In genomic region chr1:220306339-220306738, GRCh38 we compare ENCODE assay signal across 30 cellular contexts.
"Had no signal": no experiment of that assay in that cellular context is flagged by ENCODE, and none has a peak within 500 bp of the region (broad histone marks: within the 10 kb centered on the region; RNA-seq: fewer than 3 reads in every experiment).

No MANE protein-coding gene starts in this region.

- H3K4me3 Mint-ChIP-seq: naive thymus-derived CD8-positive, alpha-beta T cell; natural killer cell treated with Interleukin-12 subunit alpha and Interleukin-12 subunit beta and Interleukin-15 and Interleukin-18, amount 100 ng/mL, for 72 hours; nephron progenitor cell; neural crest cell; stimulated activated memory B cell treated with anti-CD40 and anti-IgM and Interleukin-4, amounts not matched to agents 10 μg/mL and 1 μg/mL and 100 μg/mL, for 72 hours; stimulated activated naive CD8-positive, alpha-beta T cell treated with anti-CD3 and anti-CD28 coated beads, Interleukin-15, Interleukin-2, amounts not matched to agents 100 ng/mL and 50 ng/mL, for 24 hours had no signal

- H3K27me3 ChIP-seq: right lobe of liver, sigmoid colon, spleen, stomach, thyroid gland, tibial nerve, upper lobe of left lung, vagina had no signal

- H3K9ac ChIP-seq: parathyroid adenoma had no signal

- H3K4me1 Mint-ChIP-seq: naive thymus-derived CD8-positive, alpha-beta T cell; nephron progenitor cell; stimulated activated memory B cell treated with anti-CD40 and anti-IgM and Interleukin-4, amounts not matched to agents 10 μg/mL and 1 μg/mL and 100 μg/mL, for 72 hours had no signal

- ATAC-seq: naive thymus-derived CD8-positive, alpha-beta T cell; natural killer cell treated with Interleukin-12 subunit alpha and Interleukin-12 subunit beta and Interleukin-15 and Interleukin-18, amount 100 ng/mL, for 72 hours; psoas muscle; right cardiac atrium; right lobe of liver; stimulated activated memory B cell treated with anti-CD40 and anti-IgM and Interleukin-4, amounts not matched to agents 10 μg/mL and 1 μg/mL and 100 μg/mL, for 72 hours had no signal

- H3K4me1 ChIP-seq: parathyroid adenoma, psoas muscle, right lobe of liver, sigmoid colon, spleen, stomach, upper lobe of left lung, vagina had no signal

- H3K79me2 ChIP-seq: parathyroid adenoma had no signal

- H3K4me2 ChIP-seq: smooth muscle cell had no signal

- H3K36me3 ChIP-seq: neutrophil, right lobe of liver, sigmoid colon, spleen, stomach, thoracic aorta, thyroid gland, tibial nerve, upper lobe of left lung, vagina had no signal

- DNase-seq: naive thymus-derived CD8-positive, alpha-beta T cell; nephron progenitor cell; nucleus accumbens; psoas muscle; right cardiac atrium; right lobe of liver; sigmoid colon; spleen; stimulated activated CD4-positive, alpha-beta T cell treated with anti-CD3 and anti-CD28 coated beads, Interleukin-12 subunit alpha, Interleukin-12 subunit beta, amount 100 ng/mL, for 4 hours; stimulated activated CD4-positive, alpha-beta T cell treated with anti-CD3 and anti-CD28 coated beads, Interleukin-1b, Interleukin-23, amount 100 ng/mL, for 48 hours; stimulated activated CD4-positive, alpha-beta T cell treated with anti-CD3 and anti-CD28 coated beads, Interleukin-4, amount 100 ng/mL, for 1 hour; stimulated activated CD4-positive, alpha-beta T cell treated with anti-CD3 and anti-CD28 coated beads, Interleukin-4, amount 100 ng/mL, for 4 hours; stimulated activated CD8-positive, alpha-beta memory T cell treated with anti-CD3 and anti-CD28 coated beads, Interleukin-4, amount 100 ng/mL, for 48 hours; stimulated activated naive CD4-positive, alpha-beta T cell treated with Interleukin-2 at 50 U/mL for 16 hours; stomach; thyroid gland; trophoblast cell; upper lobe of left lung had no signal

- H2AFZ ChIP-seq: parathyroid adenoma had no signal

- FAIRE-seq: urothelium cell line had no signal

- H3K27ac ChIP-seq: neutrophil, parathyroid adenoma, psoas muscle, right lobe of liver, sigmoid colon, spleen, stomach, thoracic aorta, thyroid gland, tibial nerve, upper lobe of left lung, vagina had no signal

- H3K9me3 Mint-ChIP-seq: natural killer cell treated with Interleukin-12 subunit alpha and Interleukin-12 subunit beta and Interleukin-15 and Interleukin-18, amount 100 ng/mL, for 72 hours had no signal

- H3K9me3 ChIP-seq: neutrophil, right lobe of liver, sigmoid colon, stomach, thoracic aorta, thyroid gland, upper lobe of left lung, vagina had no signal

- H3K36me3 Mint-ChIP-seq: natural killer cell treated with Interleukin-12 subunit alpha and Interleukin-12 subunit beta and Interleukin-15 and Interleukin-18, amount 100 ng/mL, for 72 hours; stimulated activated memory B cell treated with anti-CD40 and anti-IgM and Interleukin-4, amounts not matched to agents 10 μg/mL and 1 μg/mL and 100 μg/mL, for 72 hours had no signal

- H3K27ac Mint-ChIP-seq: naive thymus-derived CD8-positive, alpha-beta T cell; natural killer cell treated with Interleukin-12 subunit alpha and Interleukin-12 subunit beta and Interleukin-15 and Interleukin-18, amount 100 ng/mL, for 72 hours; nephron progenitor cell; progenitor cell of endocrine pancreas; stimulated activated memory B cell treated with anti-CD40 and anti-IgM and Interleukin-4, amounts not matched to agents 10 μg/mL and 1 μg/mL and 100 μg/mL, for 72 hours; stimulated activated naive CD8-positive, alpha-beta T cell treated with anti-CD3 and anti-CD28 coated beads, Interleukin-15, Interleukin-2, amounts not matched to agents 100 ng/mL and 50 ng/mL, for 24 hours had no signal

- H3K4me3 ChIP-seq: psoas muscle, right lobe of liver, sigmoid colon, smooth muscle cell, spleen, stomach, thoracic aorta, thyroid gland, tibial nerve, upper lobe of left lung, vagina had no signal
